Comparison of ENCODE assay signal across 19 cellular contexts in the genomic region with DNA sequence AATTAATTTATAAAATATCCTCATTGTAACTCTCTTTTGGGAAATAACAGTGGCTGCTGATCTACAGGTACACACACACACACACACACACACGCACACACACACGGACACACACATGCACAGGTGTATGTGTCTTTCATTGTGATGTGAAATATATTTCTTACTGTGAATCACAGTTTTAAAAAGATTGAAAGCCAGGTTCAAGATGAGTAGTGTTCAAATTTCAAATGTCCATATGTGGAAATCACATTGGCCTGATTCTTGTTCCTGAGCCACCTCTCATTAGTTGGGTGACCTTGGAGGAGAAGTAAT.
DNase-seq lines count a peak whose midpoint lies in the region; ATAC-seq and TF ChIP-seq lines count a peak whose summit lies in the region.
"Had no signal": no experiment of that assay in that cellular context is flagged by ENCODE, and none has a peak within 500 bp of the region (broad histone marks: within the 10 kb centered on the region; RNA-seq: fewer than 3 reads in every experiment).

No MANE protein-coding gene starts in this region.

- H3K9me3 ChIP-seq in SJCRH30 (replicated peaks): no peaks in the 10 kb centered on the region
- H3K9me3 ChIP-seq in esophagus muscularis mucosa: no peaks in the 10 kb centered on the region
- H3K9me3 ChIP-seq: BLaER1 treated with 17β-estradiol and CSF1 and Interleukin-3, amounts not matched to agents 10 nM and 100 nM; Caco-2 had no signal

- peaks cover 38% of the 10 kb centered on the region for H3K4me1 ChIP-seq in SJCRH30
- H3K4me1 ChIP-seq in esophagus muscularis mucosa: no peaks in the 10 kb centered on the region
- H3K4me1 ChIP-seq: Caco-2 had no signal

- WGBS in esophagus muscularis mucosa: 90% methylated on average over 2 of the region's 2 CpGs

- TF ChIP-seq POLR2A in esophagus muscularis mucosa (IDR thresholded peaks at IDR 0.05; ENCODE audit: low read depth): no peak

- H3K4me1 Mint-ChIP-seq in Calu3 (ENCODE audit: low read depth, unreplicated experiment) (peaks cover 8% of the 10 kb centered on the region), endothelial cell (ENCODE audit: unreplicated experiment) (no peaks in the 10 kb centered on the region)
- H3K4me1 Mint-ChIP-seq: B cell had no signal

- ATAC-seq in activated naive CD4-positive, alpha-beta T cell treated with anti-CD3 and anti-CD28 coated beads, Interleukin-2, amount 50 U/mL, for 72 hours: no peak
- no peak for ATAC-seq in HG02588 (IDR thresholded peaks at IDR 0.05; ENCODE audit: unreplicated experiment)
- ATAC-seq: CD8-positive, alpha-beta T cell had no signal

- no peaks in the 10 kb centered on the region for H3K9me3 Mint-ChIP-seq in Calu3 (ENCODE audit: low read depth, unreplicated experiment)
- peaks cover 0 to 3% of the 10 kb centered on the region in 2 donors for H3K9me3 Mint-ChIP-seq in activated naive CD4-positive, alpha-beta T cell treated with anti-CD3 and anti-CD28 coated beads, Interleukin-2, amount 50 U/mL, for 72 hours
- H3K9me3 Mint-ChIP-seq in endothelial cell (ENCODE audit: unreplicated experiment): no peaks in the 10 kb centered on the region
- H3K9me3 Mint-ChIP-seq: CD4-positive, alpha-beta T cell; CD8-positive, alpha-beta T cell had no signal

- H3K27me3 Mint-ChIP-seq in Calu3 (ENCODE audit: unreplicated experiment) (peaks cover 65% of the 10 kb centered on the region), endothelial cell (ENCODE audit: unreplicated experiment) (no peaks in the 10 kb centered on the region)

- H3K36me3 Mint-ChIP-seq in Calu3 (ENCODE audit: insufficient read depth, unreplicated experiment): no peaks in the 10 kb centered on the region
- H3K36me3 Mint-ChIP-seq in activated naive CD4-positive, alpha-beta T cell treated with anti-CD3 and anti-CD28 coated beads, Interleukin-2, amount 50 U/mL, for 72 hours: no peaks in the 10 kb centered on the region
- H3K36me3 Mint-ChIP-seq in endothelial cell (ENCODE audit: low read depth, unreplicated experiment): no peaks in the 10 kb centered on the region
- H3K36me3 Mint-ChIP-seq: CD8-positive, alpha-beta T cell had no signal

- no peak for TF ChIP-seq EP300 in esophagus muscularis mucosa (IDR thresholded peaks at IDR 0.05)

- CTCF ChIA-PET in Calu3 (lab: Charles Lee): no interaction called here

- no peak overlapping the region for H3K4me3 ChIP-seq in SJCRH30
- no peak overlapping the region for H3K4me3 ChIP-seq in esophagus muscularis mucosa
- H3K4me3 ChIP-seq: BLaER1 treated with 17β-estradiol and CSF1 and Interleukin-3, amounts not matched to agents 10 nM and 100 nM had no signal

- BruUV-seq in Calu3 (replicated peaks; lab: Mats Ljungman, UMichigan): no TSS peak

- H3K27ac Mint-ChIP-seq in Calu3 (ENCODE audit: unreplicated experiment) (peak overlapping the region; percentile 38), endothelial cell (ENCODE audit: unreplicated experiment) (no peak overlapping the region)
- H3K27ac Mint-ChIP-seq in activated naive CD4-positive, alpha-beta T cell treated with anti-CD3 and anti-CD28 coated beads, Interleukin-2, amount 50 U/mL, for 72 hours: no peak overlapping the region
- H3K27ac Mint-ChIP-seq: B cell; CD4-positive, alpha-beta T cell; CD8-positive, alpha-beta T cell had no signal

- no peaks in the 10 kb centered on the region for H3K36me3 ChIP-seq in SJCRH30
- no peaks in the 10 kb centered on the region for H3K36me3 ChIP-seq in esophagus muscularis mucosa
- H3K36me3 ChIP-seq: BLaER1 treated with 17β-estradiol and CSF1 and Interleukin-3, amounts not matched to agents 10 nM and 100 nM had no signal

- peak overlapping the region; percentile 90 for H3K27ac ChIP-seq in SJCRH30
- no peak overlapping the region for H3K27ac ChIP-seq in esophagus muscularis mucosa (replicated peaks in 1 of 4)
- H3K27ac ChIP-seq: BLaER1 treated with 17β-estradiol and CSF1 and Interleukin-3, amounts not matched to agents 10 nM and 100 nM had no signal

- H3K4me3 Mint-ChIP-seq in Calu3 (ENCODE audit: low read depth, unreplicated experiment): no peak overlapping the region
- H3K4me3 Mint-ChIP-seq in endothelial cell (ENCODE audit: unreplicated experiment): no peak overlapping the region
- H3K4me3 Mint-ChIP-seq: B cell; CD4-positive, alpha-beta T cell; CD8-positive, alpha-beta T cell had no signal

- no peak for TF ChIP-seq CTCF in Calu3 (IDR thresholded peaks at IDR 0.05; ENCODE audit: unreplicated experiment)
- TF ChIP-seq CTCF in esophagus muscularis mucosa (IDR thresholded peaks at IDR 0.05): no peak
- TF ChIP-seq CTCF in GM10266 (IDR thresholded peaks at IDR 0.05; ENCODE audit: control insufficient read depth, insufficient read depth, low read depth, missing control alignments): no peak
- TF ChIP-seq CTCF in endothelial cell (IDR thresholded peaks at IDR 0.05; ENCODE audit: unreplicated experiment): no peak

- intact Hi-C loops in Calu3 (cut with micrococcal nuclease; ENCODE audit: unreplicated experiment): no loop called here
- intact Hi-C loops in esophagus muscularis mucosa (cut with DNase I): no loop called here

- no peaks in the 10 kb centered on the region for H3K27me3 ChIP-seq in SJCRH30
- H3K27me3 ChIP-seq in esophagus muscularis mucosa: no peaks in the 10 kb centered on the region
- H3K27me3 ChIP-seq: BLaER1 treated with 17β-estradiol and CSF1 and Interleukin-3, amounts not matched to agents 10 nM and 100 nM had no signal

- DNase-seq in Calu3 (no peak), SJCRH30 (peak in 1 of 2 experiments; percentile 38), esophagus muscularis mucosa (ENCODE audit: extremely low spot score) (peak; percentile 10), GM10266 (ENCODE audit: extremely low spot score) (no peak), endothelial cell (ENCODE audit: low spot score) (no peak)
- DNase-seq in activated naive CD4-positive, alpha-beta T cell treated with anti-CD3 and anti-CD28 coated beads, Interleukin-2, amount 50 U/mL, for 72 hours (ENCODE audit: low spot score in 2 of 2): no peak
- DNase-seq: 8988T; ACHN; AML-193; Caco-2; CD4-positive, alpha-beta T cell; CD8-positive, alpha-beta T cell; DMS153; DMS53; DND-41; GDM1 had no signal
